7 cellular contexts compared by ENCODE assay signal in genomic region chr3:45226206-45226915, GRCh38. TPM values are rescaled to one million over a fixed set of nuclear protein-coding genes. Genes with fewer than 3 reads are reported as not detected.
DNase-seq lines count a peak whose midpoint lies in the region; ATAC-seq, FAIRE-seq and TF ChIP-seq lines count a peak whose summit lies in the region.

Gene TMEM158, minus strand, starts transcription at chr3:45226287. Its CDS starts 260 bp downstream, at chr3:45226027.

- no peak for TF ChIP-seq POLR2A in endothelial cell of umbilical vein (IDR thresholded peaks at IDR 0.05; ENCODE audit: low read depth, low read length)

- intact Hi-C loops in endothelial cell of umbilical vein (cut with micrococcal nuclease) = no loop called here

- H4K20me1 ChIP-seq in endothelial cell of umbilical vein (replicated peaks; ENCODE audit: control insufficient read depth, extremely low read depth, insufficient read depth, low read length) = no peaks in the 10 kb centered on the region

- ATAC-seq in GM18498 (IDR thresholded peaks at IDR 0.05; ENCODE audit: unreplicated experiment) (peak; percentile 85), HG02642 (IDR thresholded peaks at IDR 0.05; ENCODE audit: poor library complexity, unreplicated experiment) (peak; percentile 81)

- peak within 1 kb of the TSS; percentile 82 for H3K4me2 ChIP-seq in endothelial cell of umbilical vein (ENCODE audit: insufficient read depth, low read length)

- H3K9me1 ChIP-seq in endothelial cell of umbilical vein (replicated peaks; ENCODE audit: control insufficient read depth, extremely low read depth, insufficient read depth, low read length) = no peaks in the 10 kb centered on the region

- no peaks in the 10 kb centered on the region for H3K79me2 ChIP-seq in endothelial cell of umbilical vein (ENCODE audit: control insufficient read depth, insufficient read depth, low read length)

- H3K9ac ChIP-seq in endothelial cell of umbilical vein (replicated peaks; ENCODE audit: extremely low read depth, insufficient read depth, low read length) = no peak within 1 kb of the TSS

- H3K9me3 ChIP-seq in endothelial cell of umbilical vein (replicated peaks; ENCODE audit: control insufficient read depth, insufficient read depth, low read length) = no peaks in the 10 kb centered on the region

- H2AFZ ChIP-seq in endothelial cell of umbilical vein (ENCODE audit: low read depth, low read length) = peak within 1 kb of the TSS; percentile 94

- H3K36me3 ChIP-seq in endothelial cell of umbilical vein (ENCODE audit: control insufficient read depth in 2 of 2, extremely low read depth in 1 of 2, insufficient read depth in 2 of 2, low read length in 2 of 2) = no peaks in the 10 kb centered on the region

- peaks cover 10% of the 10 kb centered on the region for H3K4me1 ChIP-seq in endothelial cell of umbilical vein (ENCODE audit: control insufficient read depth, extremely low read depth, insufficient read depth, low read length)

- BruUV-seq in endothelial cell of umbilical vein (replicated peaks; lab: Mats Ljungman, UMichigan) = no TSS peak

- dilution Hi-C loops in endothelial cell of umbilical vein (cut with MboI; ENCODE audit: extremely low pct_ligation_motif_present, low sequenced_read_pairs) = no loop called here

- no peak for TF ChIP-seq CTCF in endothelial cell of umbilical vein (IDR thresholded peaks at IDR 0.05; ENCODE audit: extremely low read depth in 1 of 2, insufficient read depth in 1 of 2, low read depth in 1 of 2, low read length in 2 of 2)

- peaks cover 26 to 48% of the 10 kb centered on the region in 2 experiments for H3K27me3 ChIP-seq in endothelial cell of umbilical vein (ENCODE audit: control insufficient read depth in 2 of 2, insufficient read depth in 2 of 2, low read length in 2 of 2)

- CTCF ChIA-PET in endothelial cell of umbilical vein (lab: Charles Lee) = interaction anchor here (0.9 to 6.0 kb wide), 14 partner anchors 16 to 464 kb away, joined by 3 to 70 read pairs (median 6); no protein-coding TSS in a partner anchor

- H3K27ac ChIP-seq in endothelial cell of umbilical vein (ENCODE audit: insufficient read depth, low read depth, low read length) = no peak within 1 kb of the TSS

- DNase-seq in NCI-H69 (lab: John Stamatoyannopoulos, UW) (peak; percentile 76), endothelial cell of umbilical vein (ENCODE audit: low read depth, low spot score) (peak; percentile 40), middle frontal gyrus (ENCODE audit: extremely low spot score, low spot score) (peak; percentile 32)
- DNase-seq in activated CD8-positive, alpha-beta memory T cell treated with anti-CD3 and anti-CD28 coated beads, Interleukin-2, amount 50 U/mL, for 4 hours = peak; percentile 79
- peak; percentile 60 to 62 for DNase-seq in stimulated activated CD8-positive, alpha-beta memory T cell treated with anti-CD3 and anti-CD28 coated beads, Interleukin-15, amount 100 ng/mL, for 4 hours (ENCODE audit: low read depth in 2 of 2)

- POLR2A ChIA-PET in endothelial cell of umbilical vein (lab: Charles Lee) = no interaction called here

- H3K4me3 ChIP-seq in endothelial cell of umbilical vein (replicated peaks in 1 of 3; ENCODE audit: insufficient read depth in 1 of 3, low read depth in 1 of 3, low read length in 3 of 3) = peak within 1 kb of the TSS; percentile 26 to 76 (median 45)

- no peak for FAIRE-seq in endothelial cell of umbilical vein (lab: Jason Lieb, UNC)

TF ChIP-seq in endothelial cell of umbilical vein, 7 proteins besides CTCF, POLR2A, EP300 and RAD21:
- peak; percentile 11 for TF ChIP-seq POLR2AphosphoS5 (IDR thresholded peaks at IDR 0.05; ENCODE audit: insufficient read depth, low read depth, low read length)
- no peak for TF ChIP-seq MAX (IDR thresholded peaks at IDR 0.05; ENCODE audit: insufficient read depth, insufficient read length)
- no peak for TF ChIP-seq GATA2 (IDR thresholded peaks at IDR 0.05; ENCODE audit: insufficient read depth, insufficient read length, low read depth, low read length)
- TF ChIP-seq FOS (IDR thresholded peaks at IDR 0.05; ENCODE audit: borderline replicate concordance, insufficient read depth, low read length) = no peak
- no peak for TF ChIP-seq EZH2 (IDR thresholded peaks at IDR 0.05; ENCODE audit: borderline replicate concordance, low read depth, low read length, severe bottlenecking)

RNA-seq across cellular contexts. Expression of gene TMEM158, which starts in this region (rescaled TPM):
- total RNA-seq in endothelial cell of umbilical vein = 0.42 TPM in 2 replicates
- polyA plus RNA-seq in endothelial cell of umbilical vein = 0.15 and 0.21 TPM in 2 replicates
- polyA plus RNA-seq in endothelial cell of umbilical vein (2011; cell fraction: cytosol; rRNA removed) = 0.10 and 0.11 TPM in 2 replicates
- polyA plus RNA-seq in endothelial cell of umbilical vein (2011; cell fraction: nucleus; rRNA removed) = 0.07 and 0.11 TPM in 2 replicates
- 0.48 and 3.1 TPM in 2 replicates for polyA plus RNA-seq in endothelial cell of umbilical vein (2012)
- polyA minus RNA-seq in endothelial cell of umbilical vein = 0.30 TPM in 1 of 2 replicates, not detected in the other
- 1.7 TPM for polyA minus RNA-seq in endothelial cell of umbilical vein (2011; cell fraction: cytosol; rRNA and poly(A)+ RNA removed)
- 0.29 TPM in 1 of 2 replicates, not detected in the other for polyA minus RNA-seq in endothelial cell of umbilical vein (2011; cell fraction: nucleus; rRNA and poly(A)+ RNA removed)
